ENCODE assay signal across 34 cellular contexts in the genomic region with DNA sequence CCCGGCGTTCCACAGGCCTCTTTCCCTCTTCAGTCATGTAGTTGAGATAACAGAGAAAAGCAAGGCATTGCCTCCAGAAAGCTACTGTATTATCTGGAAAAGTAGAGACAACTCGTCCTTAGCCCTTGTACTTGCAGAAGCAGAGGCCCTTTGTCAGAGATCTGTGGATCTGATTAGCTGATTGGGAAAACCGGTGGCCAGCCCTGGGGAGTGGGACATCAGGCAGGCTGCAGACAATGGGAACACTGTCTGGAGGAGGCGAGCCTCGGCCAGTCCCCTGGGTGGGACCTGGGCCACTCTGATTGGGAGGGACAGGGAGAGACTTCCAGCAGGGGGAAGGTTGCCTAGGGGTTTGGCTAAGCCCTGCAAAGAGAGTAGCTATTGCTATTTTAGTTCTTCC. TPM values are rescaled to one million over a fixed set of nuclear protein-coding genes. Genes with fewer than 3 reads are reported as not detected.
"Had no signal": no experiment of that assay in that cellular context is flagged by ENCODE, and none has a peak within 500 bp of the region (broad histone marks: within the 10 kb centered on the region; RNA-seq: fewer than 3 reads in every experiment).

No MANE protein-coding gene starts in this region.

- H3K9me3 ChIP-seq: gastroesophageal sphincter, heart left ventricle, prostate gland, right atrium auricular region, stomach, thyroid gland, vagina had no signal

- H3K4me3 ChIP-seq: dorsolateral prefrontal cortex, gastroesophageal sphincter, heart left ventricle, hepatocyte, neural progenitor cell, prostate gland, right atrium auricular region, smooth muscle cell, stomach, thyroid gland, vagina had no signal

- H3K27ac ChIP-seq: epithelial cell of prostate, foreskin keratinocyte, gastroesophageal sphincter, hepatocyte, neural progenitor cell, right atrium auricular region, stomach, thyroid gland, vagina had no signal

- ATAC-seq: esophagus mucosa; foreskin keratinocyte; gastroesophageal sphincter; natural killer cell treated with Interleukin-12 subunit alpha and Interleukin-12 subunit beta and Interleukin-15 and Interleukin-18, amount 100 ng/mL, for 72 hours; sciatic nerve had no signal

- DNase-seq: effector CD8-positive, alpha-beta T cell; endodermal cell; kidney glomerular epithelial cell; mesenchymal stem cell; stimulated activated CD4-positive, alpha-beta T cell treated with anti-CD3 and anti-CD28 coated beads, Interleukin-12 subunit alpha, Interleukin-12 subunit beta, amount 100 ng/mL, for 4 hours; stimulated activated CD4-positive, alpha-beta T cell treated with anti-CD3 and anti-CD28 coated beads, Interleukin-1b, Interleukin-23, amount 100 ng/mL, for 48 hours; stimulated activated CD4-positive, alpha-beta T cell treated with anti-CD3 and anti-CD28 coated beads, Interleukin-4, amount 100 ng/mL, for 1 hour; stimulated activated CD8-positive, alpha-beta memory T cell treated with anti-CD3 and anti-CD28 coated beads, Interleukin-4, amount 100 ng/mL, for 48 hours; stimulated activated naive CD4-positive, alpha-beta T cell; stomach; trophoblast cell had no signal

- H3K4me1 ChIP-seq: foreskin keratinocyte, prostate gland, right atrium auricular region, thyroid gland, vagina had no signal

- H3K27me3 ChIP-seq: dorsolateral prefrontal cortex, foreskin keratinocyte, gastroesophageal sphincter, heart left ventricle, hepatocyte, neural progenitor cell, right atrium auricular region, stomach, thyroid gland, vagina had no signal

- H3K36me3 ChIP-seq: gastroesophageal sphincter, heart left ventricle, neural progenitor cell, prostate gland, right atrium auricular region, stomach, thyroid gland, vagina had no signal

RNA-seq across cellular contexts. Expression of a gene that starts 1.2 kb away (rescaled TPM):
- total RNA-seq: cerebellum; dorsolateral prefrontal cortex; endodermal cell; esophagus mucosa; fibroblast of lung; foreskin keratinocyte; gastroesophageal sphincter; heart left ventricle; hepatocyte; lower leg skin; lung microvascular endothelial cell; myocyte; natural killer cell treated with Interleukin-12 subunit alpha and Interleukin-12 subunit beta and Interleukin-15 and Interleukin-18, amount 100 ng/mL, for 72 hours; osteoblast; prostate gland; right atrium auricular region; sciatic nerve; smooth muscle cell; stomach; subcutaneous adipose tissue; temporal lobe; thyroid gland; vagina had no signal
- polyA plus RNA-seq: fibroblast of lung, foreskin keratinocyte, heart left ventricle, hepatocyte, smooth muscle cell had no signal
